14 cellular contexts compared by ENCODE assay signal in the genomic region with DNA sequence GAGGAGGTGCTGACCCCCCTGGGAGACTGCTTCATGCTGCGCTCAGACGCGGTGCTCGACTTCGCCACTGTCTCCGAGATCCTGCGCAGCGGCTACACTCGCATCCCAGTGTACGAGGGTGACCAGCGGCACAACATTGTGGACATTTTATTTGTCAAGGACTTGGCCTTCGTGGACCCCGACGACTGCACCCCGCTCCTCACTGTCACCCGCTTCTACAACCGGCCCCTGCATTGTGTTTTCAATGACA. TPM values are rescaled to one million over a fixed set of nuclear protein-coding genes. Genes with fewer than 3 reads are reported as not detected.
DNase-seq lines count a peak whose midpoint lies in the region; ATAC-seq and TF ChIP-seq lines count a peak whose summit lies in the region.
"Had no signal": no experiment of that assay in that cellular context is flagged by ENCODE, and none has a peak within 500 bp of the region (broad histone marks: within the 10 kb centered on the region; RNA-seq: fewer than 3 reads in every experiment).

No MANE protein-coding gene starts in this region.

- ATAC-seq in activated T-helper 17 cell treated with anti-CD3 and anti-CD28 coated beads, Interleukin-2, amount 50 U/mL, for 72 hours (replicated peaks): no peak
- no peak for ATAC-seq in HG02840 (IDR thresholded peaks at IDR 0.05; ENCODE audit: low FRiP score, unreplicated experiment)
- ATAC-seq in GM21528 (IDR thresholded peaks at IDR 0.05; ENCODE audit: low FRiP score, unreplicated experiment): no peak
- ATAC-seq: HCT116 had no signal

- intact Hi-C loops in activated naive CD4-positive, alpha-beta T cell treated with anti-CD3 and anti-CD28 coated beads for 36 hours (cut with micrococcal nuclease): no loop called here
- intact Hi-C loops in testis (cut with DNase I; ENCODE audit: low total_unique reads): no loop called here

- H3K36me3 ChIP-seq in iPS-18a (ENCODE audit: control insufficient read depth, low read depth, low read length) (no peaks in the 10 kb centered on the region), testis (ENCODE audit: low read depth, missing control alignments) (no peaks in the 10 kb centered on the region)
- H3K36me3 ChIP-seq: SJSA1 had no signal

- CTCF ChIA-PET in activated naive CD4-positive, alpha-beta T cell treated with anti-CD3 and anti-CD28 coated beads for 36 hours (lab: Charles Lee): no interaction called here

- H3K9me3 Mint-ChIP-seq in activated naive CD4-positive, alpha-beta T cell treated with anti-CD3 and anti-CD28 coated beads for 36 hours: no peaks in the 10 kb centered on the region
- no peaks in the 10 kb centered on the region for H3K9me3 Mint-ChIP-seq in activated T-helper 17 cell treated with anti-CD3 and anti-CD28 coated beads, Interleukin-2, amount 50 U/mL, for 72 hours

- no peak for TF ChIP-seq CTCF in testis (IDR thresholded peaks at IDR 0.05)

- H3K4me1 ChIP-seq in iPS-18a (ENCODE audit: control insufficient read depth, low read depth, low read length): no peaks in the 10 kb centered on the region
- peaks cover 6% of the 10 kb centered on the region for H3K4me1 ChIP-seq in testis

- H3K27ac Mint-ChIP-seq in activated naive CD4-positive, alpha-beta T cell treated with anti-CD3 and anti-CD28 coated beads for 36 hours: no peak overlapping the region
- no peak overlapping the region for H3K27ac Mint-ChIP-seq in activated T-helper 17 cell treated with anti-CD3 and anti-CD28 coated beads, Interleukin-2, amount 50 U/mL, for 72 hours
- H3K27ac Mint-ChIP-seq: activated B cell treated with CpG ODN at 0.5 μM for 24 hours had no signal

- no peak for TF ChIP-seq POLR2A in testis (IDR thresholded peaks at IDR 0.05)

- H3K27me3 ChIP-seq in iPS-18a (ENCODE audit: control insufficient read depth, insufficient read depth, low read length) (peaks cover 50% of the 10 kb centered on the region), testis (no peaks in the 10 kb centered on the region)

- no peak for DNase-seq in activated naive CD4-positive, alpha-beta T cell treated with anti-CD3 and anti-CD28 coated beads for 36 hours
- no peak for DNase-seq in activated naive CD4-positive, alpha-beta T cell (lab: John Stamatoyannopoulos, UW)
- DNase-seq in testis (no peak), GOT3 (lab: John Stamatoyannopoulos, UW) (no peak)
- DNase-seq: activated B cell treated with CpG ODN at 0.5 μM for 24 hours; activated effector memory CD4-positive, alpha-beta T cell treated with anti-CD3 and anti-CD28 coated beads, Interleukin-2, amount 50 U/mL, for 16 hours; NCI-H1436 had no signal

- H3K27ac ChIP-seq in iPS-18a (ENCODE audit: low read length) (no peak overlapping the region), testis (no peak overlapping the region)
- H3K27ac ChIP-seq: SJSA1 had no signal

- H3K36me3 Mint-ChIP-seq in activated naive CD4-positive, alpha-beta T cell treated with anti-CD3 and anti-CD28 coated beads for 36 hours (ENCODE audit: low read depth): peaks cover 3% of the 10 kb centered on the region
- H3K36me3 Mint-ChIP-seq in activated T-helper 17 cell treated with anti-CD3 and anti-CD28 coated beads, Interleukin-2, amount 50 U/mL, for 72 hours (ENCODE audit: low read depth): peaks cover 8% of the 10 kb centered on the region

- no peaks in the 10 kb centered on the region for H3K9me3 ChIP-seq in iPS-18a (ENCODE audit: control insufficient read depth, low read depth, low read length)
- no peaks in the 10 kb centered on the region for H3K9me3 ChIP-seq in testis
- H3K9me3 ChIP-seq: SJSA1 had no signal

- peaks cover 16% of the 10 kb centered on the region for H3K4me1 Mint-ChIP-seq in activated naive CD4-positive, alpha-beta T cell treated with anti-CD3 and anti-CD28 coated beads for 36 hours (ENCODE audit: low read depth)
- peaks cover 6% of the 10 kb centered on the region for H3K4me1 Mint-ChIP-seq in activated T-helper 17 cell treated with anti-CD3 and anti-CD28 coated beads, Interleukin-2, amount 50 U/mL, for 72 hours

- no peak overlapping the region for H3K9ac ChIP-seq in iPS-18a (ENCODE audit: low read length)

- H3K4me3 Mint-ChIP-seq in activated naive CD4-positive, alpha-beta T cell treated with anti-CD3 and anti-CD28 coated beads for 36 hours: peak overlapping the region; percentile 58
- peak overlapping the region; percentile 65 for H3K4me3 Mint-ChIP-seq in activated T-helper 17 cell treated with anti-CD3 and anti-CD28 coated beads, Interleukin-2, amount 50 U/mL, for 72 hours

- H3K4me3 ChIP-seq in iPS-18a (ENCODE audit: low read length): peak overlapping the region; percentile 65
- H3K4me3 ChIP-seq in testis: peak overlapping the region; percentile 61 to 70

- WGBS in testis, 2 donors: 33 to 47% methylated on average over 10 to 17 of the region's 17 CpGs

- peaks cover 30% of the 10 kb centered on the region for H3K27me3 Mint-ChIP-seq in activated naive CD4-positive, alpha-beta T cell treated with anti-CD3 and anti-CD28 coated beads for 36 hours (ENCODE audit: low read depth)
- H3K27me3 Mint-ChIP-seq in activated T-helper 17 cell treated with anti-CD3 and anti-CD28 coated beads, Interleukin-2, amount 50 U/mL, for 72 hours: peaks cover 37% of the 10 kb centered on the region

RNA-seq across cellular contexts. Expression of gene CNNM1, which starts 1.4 kb away (rescaled TPM):
- total RNA-seq in activated naive CD4-positive, alpha-beta T cell treated with anti-CD3 and anti-CD28 coated beads for 36 hours: 1 to 10 TPM in 1 of 2 experiments, under 1 TPM in 1; 0.81 to 1.0 TPM
- 1 to 10 TPM in 1 of 2 donors, under 1 TPM in 1; 0.61 to 1.0 TPM for total RNA-seq in activated T-helper 17 cell treated with anti-CD3 and anti-CD28 coated beads, Interleukin-2, amount 50 U/mL, for 72 hours
- 10 to 100 TPM; 51.9 to 53.8 TPM for total RNA-seq in testis
- 29.0 TPM for polyA plus RNA-seq in testis (ENCODE audit: insufficient read depth, low read depth, low replicate concordance)
- total RNA-seq: activated B cell treated with CpG ODN at 0.5 μM for 24 hours, SJSA1 had no signal
- polyA plus RNA-seq: smooth muscle cell had no signal

Comparison
In these comparisons a context has a peak if more than half of its experiments do, and no peak if none do; other contexts are left out.
1. RNA of gene CNNM1, which starts 1.4 kb away (total RNA-seq): 51.9 to 53.8 TPM in testis; 0.61 to 1.0 TPM in activated T-helper 17 cell treated with anti-CD3 and anti-CD28 coated beads, Interleukin-2, amount 50 U/mL, for 72 hours and 0.81 to 1.0 TPM in activated naive CD4-positive, alpha-beta T cell treated with anti-CD3 and anti-CD28 coated beads for 36 hours; every median in the first group is over 10 times any median in the second.